ENCODE assay signal across 1 cellular context in genomic region chr1:163321311-163322305, GRCh38.
TF ChIP-seq lines count a peak whose summit lies in the region.

NUF2 (plus strand) TSS chr1:163321954; CDS start chr1:163326052, 4,098 bp downstream.

TF ChIP-seq in HepG2, 621 proteins besides CTCF, POLR2A, EP300 and RAD21 (continued from another document and continues in another):
- TF ChIP-seq MAFF (IDR thresholded peaks at IDR 0.05; ENCODE audit: low read depth, low read length) (peak; percentile 95), ZNF460 (CRISPR knock-in tag; IDR thresholded peaks at IDR 0.05; ENCODE audit: borderline replicate concordance) (peak; percentile 72; the same call in 1 of the 2 replicates), ZFAT (CRISPR knock-in tag; conservative IDR thresholded peaks at IDR 0.05) (0 out of 2 replicates have a peak, but pooled peaks have one; percentile 28), HNF4A (CRISPR knock-in tag; IDR thresholded peaks at IDR 0.05) (peak; percentile 57), XRCC5 (optimal IDR thresholded peaks at IDR 0.05; ENCODE audit: low read length) (peak; percentile 100), ZNF704 (CRISPR knock-in tag; IDR thresholded peaks at IDR 0.05; ENCODE audit: borderline replicate concordance) (peak; percentile 73; the same call in 1 of the 2 replicates), ZSCAN5A (CRISPR knock-in tag; IDR thresholded peaks at IDR 0.05; ENCODE audit: borderline replicate concordance) (peak; percentile 99), NCOA1 (CRISPR knock-in tag; IDR thresholded peaks at IDR 0.05) (peak; percentile 78; the same call in 1 of the 2 replicates), GZF1 (CRISPR knock-in tag; IDR thresholded peaks at IDR 0.05) (peak; percentile 75; the same call in 1 of the 2 replicates), NFYC (CRISPR knock-in tag; IDR thresholded peaks at IDR 0.05) (peak; percentile 70), EHMT2 (IDR thresholded peaks at IDR 0.05; ENCODE audit: borderline replicate concordance, low read depth, low read length) (peak; percentile 92; the same call in 1 of the 2 replicates), RARG (CRISPR knock-in tag; IDR thresholded peaks at IDR 0.05; ENCODE audit: low read depth) (peak; percentile 58; the same call in 1 of the 2 replicates), NFATC3 (CRISPR knock-in tag; IDR thresholded peaks at IDR 0.05) (peak; percentile 38; the same call in 1 of the 2 replicates), ELF3 (CRISPR knock-in tag; IDR thresholded peaks at IDR 0.05) (peak; percentile 95), ZKSCAN1 (IDR thresholded peaks at IDR 0.05; ENCODE audit: low read length) (peak; percentile 81), ZNF230 (CRISPR knock-in tag; IDR thresholded peaks at IDR 0.05) (peak; percentile 53; the same call in 1 of the 2 replicates), SMARCE1 (IDR thresholded peaks at IDR 0.05; ENCODE audit: borderline replicate concordance) (no peak), PCBP2 (optimal IDR thresholded peaks at IDR 0.05; ENCODE audit: low read depth, low read length, poor library complexity, severe bottlenecking) (no peak), ZSCAN22 (CRISPR knock-in tag; IDR thresholded peaks at IDR 0.05) (no peak), SP140L (CRISPR knock-in tag; IDR thresholded peaks at IDR 0.05; ENCODE audit: borderline replicate concordance) (0 out of 2 replicates have a peak, but pooled peaks have one; percentile 95), ZFP36 (IDR thresholded peaks at IDR 0.05; ENCODE audit: borderline replicate concordance, low read depth, low read length, partially characterized antibody) (peak; percentile 47), NFE2L2 (IDR thresholded peaks at IDR 0.05; ENCODE audit: low read length) (0 out of 2 replicates have a peak, but pooled peaks have one; percentile 41), PATZ1 (CRISPR knock-in tag; IDR thresholded peaks at IDR 0.05) (peak; percentile 68), ARID2 (CRISPR knock-in tag; IDR thresholded peaks at IDR 0.05; ENCODE audit: borderline replicate concordance) (peak; percentile 91; the same call in 1 of the 2 replicates), ZNF350 (CRISPR knock-in tag; IDR thresholded peaks at IDR 0.05; ENCODE audit: borderline replicate concordance, low read depth) (peak; percentile 100), U2AF2 (IDR thresholded peaks at IDR 0.05; ENCODE audit: low read depth, low read length) (peak; percentile 76; the same call in 1 of the 2 replicates), ZNF800 (CRISPR knock-in tag; IDR thresholded peaks at IDR 0.05) (peak; percentile 35; the same call in 1 of the 2 replicates), ZBTB20 (CRISPR knock-in tag; IDR thresholded peaks at IDR 0.05; ENCODE audit: borderline replicate concordance, low read depth) (peak; percentile 85), KLF15 (CRISPR knock-in tag; IDR thresholded peaks at IDR 0.05; ENCODE audit: borderline replicate concordance) (peak; percentile 88; the same call in 1 of the 2 replicates), ZNF615 (CRISPR knock-in tag; IDR thresholded peaks at IDR 0.05; ENCODE audit: borderline replicate concordance) (peak; percentile 80; the same call in 1 of the 2 replicates), ETV6 (CRISPR knock-in tag; conservative IDR thresholded peaks at IDR 0.05) (peak; percentile 89; the same call in 1 of the 2 replicates), SNAPC2 (CRISPR knock-in tag; IDR thresholded peaks at IDR 0.05) (peak; percentile 92), DNMT3B (CRISPR knock-in tag; conservative IDR thresholded peaks at IDR 0.05) (peak; percentile 76; the same call in 1 of the 2 replicates), ZNF720 (CRISPR knock-in tag; IDR thresholded peaks at IDR 0.05) (peak; percentile 95), TSC22D2 (CRISPR knock-in tag; IDR thresholded peaks at IDR 0.05; ENCODE audit: borderline replicate concordance) (peak; percentile 93), JUNB (CRISPR knock-in tag; IDR thresholded peaks at IDR 0.05; ENCODE audit: borderline replicate concordance) (peak; percentile 34; the same call in 1 of the 2 replicates), ZNF556 (CRISPR knock-in tag; IDR thresholded peaks at IDR 0.05; ENCODE audit: borderline replicate concordance) (peak; percentile 100), RBM39 (IDR thresholded peaks at IDR 0.05; ENCODE audit: low read depth, low read length, poor library complexity, severe bottlenecking) (peak; percentile 73), KLF16 (CRISPR knock-in tag; IDR thresholded peaks at IDR 0.05) (peak in 1 of 2 experiments; percentile 99; a peak in 2 of 4 replicates), ZNF607 (CRISPR knock-in tag; IDR thresholded peaks at IDR 0.05; ENCODE audit: borderline replicate concordance) (peak; percentile 98), ATF7 (IDR thresholded peaks at IDR 0.05) (no peak), ATF7 (CRISPR knock-in tag; IDR thresholded peaks at IDR 0.05) (peak; percentile 86), ZNF296 (CRISPR knock-in tag; conservative IDR thresholded peaks at IDR 0.05) (no peak), RNF219 (CRISPR knock-in tag; IDR thresholded peaks at IDR 0.05) (no peak), ZNF451 (CRISPR knock-in tag; IDR thresholded peaks at IDR 0.05) (peak; percentile 99), ZMYM4 (CRISPR knock-in tag; IDR thresholded peaks at IDR 0.05) (peak; percentile 100), ZNF160 (CRISPR knock-in tag; IDR thresholded peaks at IDR 0.05) (peak; percentile 95), ZNF17 (CRISPR knock-in tag; IDR thresholded peaks at IDR 0.05) (no peak)
- TF ChIP-seq, protein P1, sequence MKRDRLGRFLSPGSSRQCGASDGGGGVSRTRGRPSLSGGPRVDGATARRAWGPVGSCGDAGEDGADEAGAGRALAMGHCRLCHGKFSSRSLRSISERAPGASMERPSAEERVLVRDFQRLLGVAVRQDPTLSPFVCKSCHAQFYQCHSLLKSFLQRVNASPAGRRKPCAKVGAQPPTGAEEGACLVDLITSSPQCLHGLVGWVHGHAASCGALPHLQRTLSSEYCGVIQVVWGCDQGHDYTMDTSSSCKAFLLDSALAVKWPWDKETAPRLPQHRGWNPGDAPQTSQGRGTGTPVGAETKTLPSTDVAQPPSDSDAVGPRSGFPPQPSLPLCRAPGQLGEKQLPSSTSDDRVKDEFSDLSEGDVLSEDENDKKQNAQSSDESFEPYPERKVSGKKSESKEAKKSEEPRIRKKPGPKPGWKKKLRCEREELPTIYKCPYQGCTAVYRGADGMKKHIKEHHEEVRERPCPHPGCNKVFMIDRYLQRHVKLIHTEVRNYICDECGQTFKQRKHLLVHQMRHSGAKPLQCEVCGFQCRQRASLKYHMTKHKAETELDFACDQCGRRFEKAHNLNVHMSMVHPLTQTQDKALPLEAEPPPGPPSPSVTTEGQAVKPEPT (CRISPR knock-in tag; IDR thresholded peaks at IDR 0.05; ENCODE audit: low read depth), result peak; percentile 85
- TF ChIP-seq, protein P2, sequence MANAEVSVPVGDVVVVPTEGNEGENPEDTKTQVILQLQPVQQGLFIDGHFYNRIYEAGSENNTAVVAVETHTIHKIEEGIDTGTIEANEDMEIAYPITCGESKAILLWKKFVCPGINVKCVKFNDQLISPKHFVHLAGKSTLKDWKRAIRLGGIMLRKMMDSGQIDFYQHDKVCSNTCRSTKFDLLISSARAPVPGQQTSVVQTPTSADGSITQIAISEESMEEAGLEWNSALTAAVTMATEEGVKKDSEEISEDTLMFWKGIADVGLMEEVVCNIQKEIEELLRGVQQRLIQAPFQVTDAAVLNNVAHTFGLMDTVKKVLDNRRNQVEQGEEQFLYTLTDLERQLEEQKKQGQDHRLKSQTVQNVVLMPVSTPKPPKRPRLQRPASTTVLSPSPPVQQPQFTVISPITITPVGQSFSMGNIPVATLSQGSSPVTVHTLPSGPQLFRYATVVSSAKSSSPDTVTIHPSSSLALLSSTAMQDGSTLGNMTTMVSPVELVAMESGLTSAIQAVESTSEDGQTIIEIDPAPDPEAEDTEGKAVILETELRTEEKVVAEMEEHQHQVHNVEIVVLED (CRISPR knock-in tag; IDR thresholded peaks at IDR 0.05; ENCODE audit: borderline replicate concordance), result peak; percentile 97
- TF ChIP-seq, protein P3, sequence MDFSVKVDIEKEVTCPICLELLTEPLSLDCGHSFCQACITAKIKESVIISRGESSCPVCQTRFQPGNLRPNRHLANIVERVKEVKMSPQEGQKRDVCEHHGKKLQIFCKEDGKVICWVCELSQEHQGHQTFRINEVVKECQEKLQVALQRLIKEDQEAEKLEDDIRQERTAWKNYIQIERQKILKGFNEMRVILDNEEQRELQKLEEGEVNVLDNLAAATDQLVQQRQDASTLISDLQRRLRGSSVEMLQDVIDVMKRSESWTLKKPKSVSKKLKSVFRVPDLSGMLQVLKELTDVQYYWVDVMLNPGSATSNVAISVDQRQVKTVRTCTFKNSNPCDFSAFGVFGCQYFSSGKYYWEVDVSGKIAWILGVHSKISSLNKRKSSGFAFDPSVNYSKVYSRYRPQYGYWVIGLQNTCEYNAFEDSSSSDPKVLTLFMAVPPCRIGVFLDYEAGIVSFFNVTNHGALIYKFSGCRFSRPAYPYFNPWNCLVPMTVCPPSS (IDR thresholded peaks at IDR 0.05), result no peak
